In genomic region chr4:100519205-100519604, GRCh38 we compare ENCODE assay signal across 19 cellular contexts. TPM values are rescaled to one million over a fixed set of nuclear protein-coding genes. Genes with fewer than 3 reads are reported as not detected.
DNase-seq lines count a peak whose midpoint lies in the region; ATAC-seq and TF ChIP-seq lines count a peak whose summit lies in the region.
"Had no signal": no experiment of that assay in that cellular context is flagged by ENCODE, and none has a peak within 500 bp of the region (broad histone marks: within the 10 kb centered on the region; RNA-seq: fewer than 3 reads in every experiment).

No MANE protein-coding gene starts in this region.

- 16 to 22% methylated on average over 2 of the region's 2 CpGs for WGBS in heart right ventricle, 2 donors

- peak overlapping the region in 2 of 10 donors; percentile 62 to 64 for H3K4me3 ChIP-seq in heart right ventricle
- no peak overlapping the region for H3K4me3 ChIP-seq in fibroblast of pulmonary artery (replicated peaks; ENCODE audit: low read depth, low read length)
- H3K4me3 ChIP-seq: PC-9 had no signal

- H3K27me3 ChIP-seq in heart right ventricle: no peaks in the 10 kb centered on the region

- H3K36me3 ChIP-seq in heart right ventricle: no peaks in the 10 kb centered on the region

- no peak for DNase-seq in heart right ventricle
- no peak for DNase-seq in cardiac septum (ENCODE audit: low spot score)
- peak; percentile 16 for DNase-seq in RKO (ENCODE audit: low spot score)
- DNase-seq in fibroblast of pulmonary artery (ENCODE audit: low read depth): peak; percentile 14
- no peak for DNase-seq in activated CD4-positive, alpha-beta T cell treated with anti-CD3 and anti-CD28 coated beads for 1 hour
- DNase-seq in hypothalamus (lab: John Stamatoyannopoulos, UW): no peak
- DNase-seq: EL, GF-D8, H9, HFFc6, Kasumi-1, NCI-H1694, NCI-H2081 treated with DMSO at 0.1 percent for 48 hours, NCI-H446, NCI-H526, PC-9 had no signal

- H3K9me3 ChIP-seq in heart right ventricle: peaks cover 0 to 5% (median 0%) of the 10 kb centered on the region in 11 donors

- no peak for TF ChIP-seq CTCF in heart right ventricle (IDR thresholded peaks at IDR 0.05)
- TF ChIP-seq CTCF in fibroblast of pulmonary artery (IDR thresholded peaks at IDR 0.05; ENCODE audit: low read length, missing control alignments): no peak

- peaks cover 0 to 24% (median 0%) of the 10 kb centered on the region in 9 donors for H3K4me1 ChIP-seq in heart right ventricle

- ATAC-seq in heart right ventricle (peak in 4 of 8 donors; percentile 37 to 64 (median 49)), GM19324 (IDR thresholded peaks at IDR 0.05; ENCODE audit: low FRiP score, unreplicated experiment) (no peak)

- peak overlapping the region in 7 of 10 donors; percentile 57 to 86 (median 77) for H3K27ac ChIP-seq in heart right ventricle
- H3K27ac ChIP-seq: PC-9 had no signal

- intact Hi-C loops in heart right ventricle (cut with DNase I) (loop anchor here in 4 of 10 donors (2.0 to 10.0 kb wide), 7 partner anchors 73 to 218 kb away; no protein-coding TSS in a partner anchor), cardiac septum (cut with DNase I) (loop anchor here (2.0 to 5.0 kb wide), 3 partner anchors 72 to 133 kb away; no protein-coding TSS in a partner anchor)

RNA-seq across cellular contexts. Expression of gene EMCN, which starts 1.4 kb away (rescaled TPM):
- total RNA-seq in heart right ventricle: 10 to 100 TPM; 20.4 to 49.0 (median 35.6) TPM
- 10 to 100 TPM; 14.8 to 25.1 TPM for polyA plus RNA-seq in heart right ventricle
- total RNA-seq in cardiac septum: 27.5 TPM
- total RNA-seq: A172, H9, MCF 10A, PC-9 had no signal

Comparison
In these comparisons a context has a peak if more than half of its experiments do, and no peak if none do; other contexts are left out.
1. DNase-seq: peak in RKO (single experiment) and fibroblast of pulmonary artery (single experiment); none in heart right ventricle (0 of 2), cardiac septum (single experiment), activated CD4-positive, alpha-beta T cell treated with anti-CD3 and anti-CD28 coated beads for 1 hour (single experiment) and hypothalamus (0 of 51).